Comparison of ENCODE assay signal across 19 cellular contexts in the genomic region with DNA sequence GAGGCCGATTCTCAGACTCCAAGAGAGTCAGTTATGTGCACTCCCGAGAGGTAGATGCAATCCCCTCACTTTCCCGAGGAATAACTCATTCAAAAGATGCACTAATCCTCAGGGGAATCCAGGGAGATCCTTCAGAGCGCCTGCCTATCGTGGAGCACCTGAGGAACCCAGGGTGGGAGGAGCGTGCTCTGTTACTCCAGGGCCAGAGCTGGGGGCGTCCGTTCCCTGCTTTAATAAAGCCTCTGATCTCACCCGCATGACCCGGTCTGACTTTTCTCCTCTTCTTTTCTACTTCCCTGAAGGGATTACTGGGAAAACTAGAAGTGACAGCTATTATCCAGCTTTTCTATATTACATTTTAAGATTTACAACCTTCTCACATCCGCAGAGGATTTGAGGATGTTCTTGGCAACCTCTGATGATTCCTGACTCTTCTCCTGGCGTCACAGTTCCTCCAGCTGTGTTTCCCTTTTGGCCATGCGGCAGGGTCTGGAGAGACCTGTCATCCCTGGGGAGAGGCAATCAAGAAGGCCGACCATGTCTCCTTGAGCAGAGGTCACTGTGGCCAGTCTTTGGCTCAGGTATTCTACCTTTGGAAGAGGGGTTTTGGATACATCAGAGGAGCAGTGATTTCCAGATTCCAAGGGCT.
"Had no signal": no experiment of that assay in that cellular context is flagged by ENCODE, and none has a peak within 500 bp of the region (broad histone marks: within the 10 kb centered on the region; RNA-seq: fewer than 3 reads in every experiment).

No MANE protein-coding gene starts in this region.

- DNase-seq: activated CD4-positive, alpha-beta T cell treated with anti-CD3 and anti-CD28 coated beads, Interleukin-2, amount 50 U/mL, for 1 hour; activated CD4-positive, CD25-positive, alpha-beta regulatory T cell; activated naive CD4-positive, alpha-beta T cell; aorta; cortex of kidney; effector CD4-positive, alpha-beta T cell; foreskin melanocyte; heart left ventricle; immature natural killer cell; mucosa of descending colon; naive thymus-derived CD4-positive, alpha-beta T cell; retina; stimulated activated CD4-positive, alpha-beta T cell treated with anti-CD3 and anti-CD28 coated beads, Interleukin-4, amount 100 ng/mL, for 24 hours; stimulated activated naive CD4-positive, alpha-beta T cell treated with Interleukin-2 at 50 U/mL for 16 hours; substantia nigra had no signal

- H3K27me3 ChIP-seq: tibial nerve, vagina had no signal

- H3K27ac Mint-ChIP-seq: immature natural killer cell had no signal

- H3K9me3 ChIP-seq: heart left ventricle, mucosa of descending colon, tibial nerve, vagina had no signal

- H3K27ac ChIP-seq: heart left ventricle, parathyroid adenoma, skin epidermis, tibial nerve, vagina had no signal

- H3K36me3 Mint-ChIP-seq: immature natural killer cell had no signal

- H3K36me3 ChIP-seq: heart left ventricle, tibial nerve, vagina had no signal

- ATAC-seq: mucosa of descending colon; naive thymus-derived CD4-positive, alpha-beta T cell had no signal

- H3K4me3 Mint-ChIP-seq: immature natural killer cell; naive thymus-derived CD4-positive, alpha-beta T cell had no signal

- H3K9me3 Mint-ChIP-seq: immature natural killer cell; naive thymus-derived CD4-positive, alpha-beta T cell had no signal

- H3K4me3 ChIP-seq: heart left ventricle, mucosa of descending colon, skin epidermis, tibial nerve, vagina had no signal

- H3K4me1 ChIP-seq: parathyroid adenoma, tibial nerve had no signal
